24 cellular contexts compared by ENCODE assay signal in the genomic region with DNA sequence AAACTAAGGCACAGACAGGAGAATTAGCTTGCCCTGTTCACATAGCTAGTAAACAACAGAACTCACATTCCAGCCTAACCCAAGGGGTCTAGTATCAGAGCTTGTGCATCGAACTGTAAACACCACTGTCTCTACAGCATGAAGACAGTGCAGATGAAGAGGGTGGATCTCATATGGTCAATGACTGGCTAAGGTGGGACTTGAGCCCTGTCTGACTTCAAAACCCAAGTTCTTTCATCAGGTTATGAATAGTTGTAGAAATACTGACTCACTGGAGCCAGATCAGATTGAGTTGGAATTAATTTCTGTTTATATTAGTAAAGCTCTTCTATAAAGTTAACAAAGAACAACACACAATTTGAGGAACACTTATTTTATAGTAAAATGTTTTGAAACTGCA.
DNase-seq lines count a peak whose midpoint lies in the region; FAIRE-seq and TF ChIP-seq lines count a peak whose summit lies in the region.
"Had no signal": no experiment of that assay in that cellular context is flagged by ENCODE, and none has a peak within 500 bp of the region (broad histone marks: within the 10 kb centered on the region; RNA-seq: fewer than 3 reads in every experiment).

No MANE protein-coding gene starts in this region.

- H3K4me3 ChIP-seq in astrocyte (ENCODE audit: insufficient read depth, low read depth, low read length) = no peak overlapping the region
- H3K4me3 ChIP-seq in SK-N-SH (ENCODE audit: low read depth in 2 of 2, low read length in 1 of 2) = no peak overlapping the region
- H3K4me3 ChIP-seq: A549; BLaER1 treated with 17β-estradiol and CSF1 and Interleukin-3, amounts not matched to agents 10 nM and 100 nM had no signal

- WGBS in H9 (ENCODE audit: extremely low coverage, insufficient read length, low lambda C conversion rate) = no CpG with 5 or more reads among the region's 1 CpG
- 76% methylated on average over 1 of the region's 1 CpG for WGBS in SK-N-SH (ENCODE audit: low lambda C conversion rate)

- H3K18ac ChIP-seq in H9 (ENCODE audit: insufficient read length, low read depth, low read length) = no peak overlapping the region

- H3K23me2 ChIP-seq in H9 (ENCODE audit: insufficient read length, low read depth, low read length, poor library complexity, severe bottlenecking) = no peaks in the 10 kb centered on the region

- DNase-seq in GM19239 (ENCODE audit: insufficient read length, low spot score) = no peak
- DNase-seq in H9 = no peak
- DNase-seq in astrocyte (ENCODE audit: low read depth) = no peak
- DNase-seq in SK-N-SH = no peak
- no peak for DNase-seq in islet precursor cell
- no peak for DNase-seq in cerebellar nuclear complex (lab: John Stamatoyannopoulos, UW)
- DNase-seq: 8988T; ACHN; AML-193; BE2C; CD4-positive, alpha-beta T cell; CD8-positive, alpha-beta memory T cell; DMS 273 treated with DMSO at 0.1 percent for 48 hours; DMS53; DMS79 treated with DMSO at 0.1 percent for 48 hours; GF-D8; H7 had no signal

- no peak overlapping the region for H2BK120ac ChIP-seq in H9 (ENCODE audit: low read depth, low read length, poor library complexity, severe bottlenecking)

- no peaks in the 10 kb centered on the region for H3K36me3 ChIP-seq in astrocyte (ENCODE audit: insufficient read depth, low read length)
- no peaks in the 10 kb centered on the region for H3K36me3 ChIP-seq in SK-N-SH (replicated peaks in 1 of 2; ENCODE audit: control insufficient read depth in 1 of 2, insufficient read depth in 2 of 2, low read length in 1 of 2)
- H3K36me3 ChIP-seq: BE2C; BLaER1 treated with 17β-estradiol and CSF1 and Interleukin-3, amounts not matched to agents 10 nM and 100 nM had no signal

- no peak overlapping the region for H3K4me3 Mint-ChIP-seq in H9
- no peak overlapping the region for H3K4me3 Mint-ChIP-seq in astrocyte (ENCODE audit: unreplicated experiment)
- H3K4me3 Mint-ChIP-seq: CD14-positive monocyte; CD4-positive, alpha-beta T cell; CD8-positive, alpha-beta memory T cell had no signal

- H3K9me2 ChIP-seq in SK-N-SH = no peaks in the 10 kb centered on the region

- H2BK12ac ChIP-seq in H9 (ENCODE audit: insufficient read length, low read depth, low read length) = no peak overlapping the region

- FAIRE-seq in GM19239 (lab: Jason Lieb, UNC) = peak; percentile 21
- peak; percentile 13 for FAIRE-seq in astrocyte (lab: Jason Lieb, UNC)
- FAIRE-seq: A549, D721Med, GM12891, GM18507, H1 had no signal

- no peak overlapping the region; the same call in 1 of the 2 replicates for H3K14ac ChIP-seq in H9 (ENCODE audit: insufficient read depth, low read length)

- H3K9ac ChIP-seq in H9 (ENCODE audit: extremely low read depth, insufficient read length, low read length) = no peak overlapping the region
- no peak overlapping the region for H3K9ac ChIP-seq in astrocyte (ENCODE audit: low read length)
- no peak overlapping the region for H3K9ac ChIP-seq in SK-N-SH
- H3K9ac ChIP-seq: BLaER1 treated with 17β-estradiol and CSF1 and Interleukin-3, amounts not matched to agents 10 nM and 100 nM had no signal

- H3K27me3 Mint-ChIP-seq in H9 (ENCODE audit: low read depth) (no peaks in the 10 kb centered on the region), astrocyte (ENCODE audit: low read depth, unreplicated experiment) (peaks cover 2% of the 10 kb centered on the region)
- H3K27me3 Mint-ChIP-seq: CD4-positive, alpha-beta T cell had no signal

- H2BK15ac ChIP-seq in H9 (ENCODE audit: low read depth, low read length) = 0 out of 2 replicates have a peak overlapping the region, but pooled peaks have one; percentile 89

- no peak overlapping the region for H3K4ac ChIP-seq in H9 (ENCODE audit: low read depth, low read length)

- no peak overlapping the region for H3T11ph ChIP-seq in H9 (ENCODE audit: low read length)

- H4K8ac ChIP-seq in H9 (replicated peaks; ENCODE audit: insufficient read length, low read depth, low read length) = no peak overlapping the region

- no peak overlapping the region for H2AFZ ChIP-seq in H9 (ENCODE audit: low read length)
- no peak overlapping the region for H2AFZ ChIP-seq in astrocyte (ENCODE audit: low read depth, low read length)
- H2AFZ ChIP-seq in SK-N-SH (ENCODE audit: low read depth) = no peak overlapping the region

- H2BK5ac ChIP-seq in H9 (ENCODE audit: insufficient read length, low read length) = no peak overlapping the region

- no peaks in the 10 kb centered on the region for H3K9me3 ChIP-seq in H9 (ENCODE audit: control insufficient read depth, low read depth, low read length)
- H3K9me3 ChIP-seq in astrocyte (ENCODE audit: insufficient read depth, low read depth, low read length) = no peaks in the 10 kb centered on the region
- no peaks in the 10 kb centered on the region for H3K9me3 ChIP-seq in SK-N-SH
- H3K9me3 ChIP-seq: A549; BE2C; BLaER1 treated with 17β-estradiol and CSF1 and Interleukin-3, amounts not matched to agents 10 nM and 100 nM had no signal

- H3K79me1 ChIP-seq in H9 (ENCODE audit: insufficient read depth, low read depth, low read length, poor library complexity, severe bottlenecking) = no peaks in the 10 kb centered on the region

- CTCF ChIA-PET in SK-N-SH (lab: Yijun Ruan, JAX) = interaction anchor here (1.3 kb wide), 1 partner anchor 11 kb away, joined by 3 read pairs; no protein-coding TSS in a partner anchor

- no peak for TF ChIP-seq RAD21 in SK-N-SH (IDR thresholded peaks at IDR 0.05; ENCODE audit: low read length)

- H4K20me1 ChIP-seq in H9 (ENCODE audit: control insufficient read depth, insufficient read depth, insufficient read length) (no peaks in the 10 kb centered on the region), astrocyte (ENCODE audit: insufficient read depth, low read length) (no peaks in the 10 kb centered on the region), SK-N-SH (ENCODE audit: insufficient read depth) (no peaks in the 10 kb centered on the region)
- H4K20me1 ChIP-seq: BLaER1 treated with 17β-estradiol and CSF1 and Interleukin-3, amounts not matched to agents 10 nM and 100 nM had no signal

- no peaks in the 10 kb centered on the region for H3F3A ChIP-seq in SK-N-SH (replicated peaks; ENCODE audit: insufficient read depth)

- H3K9me3 Mint-ChIP-seq in H9 (no peaks in the 10 kb centered on the region), astrocyte (ENCODE audit: unreplicated experiment) (no peaks in the 10 kb centered on the region)
- H3K9me3 Mint-ChIP-seq: CD4-positive, alpha-beta T cell; CD8-positive, alpha-beta memory T cell had no signal

- no peaks in the 10 kb centered on the region for H3K27me3 ChIP-seq in H9 (ENCODE audit: insufficient read depth, low read length)
- H3K27me3 ChIP-seq in astrocyte (ENCODE audit: insufficient read depth, low read length) = no peaks in the 10 kb centered on the region
- H3K27me3 ChIP-seq in SK-N-SH (ENCODE audit: insufficient read depth) = no peaks in the 10 kb centered on the region
- H3K27me3 ChIP-seq: BE2C; BLaER1 treated with 17β-estradiol and CSF1 and Interleukin-3, amounts not matched to agents 10 nM and 100 nM had no signal

- TF ChIP-seq EP300 in SK-N-SH (IDR thresholded peaks at IDR 0.05; ENCODE audit: borderline replicate concordance in 1 of 2, low read depth in 1 of 2, low read length in 1 of 2) = no peak

- TF ChIP-seq CTCF in H9 (conservative IDR thresholded peaks at IDR 0.05) (no peak), astrocyte (IDR thresholded peaks at IDR 0.05; ENCODE audit: insufficient read depth, low read depth, low read length) (no peak), SK-N-SH (IDR thresholded peaks at IDR 0.05) (no peak)

- no peaks in the 10 kb centered on the region for H3K36me3 Mint-ChIP-seq in H9 (ENCODE audit: insufficient read depth in 1 of 3, low read depth in 3 of 3)
- no peaks in the 10 kb centered on the region for H3K36me3 Mint-ChIP-seq in astrocyte (ENCODE audit: low read depth, unreplicated experiment)
- H3K36me3 Mint-ChIP-seq: CD14-positive monocyte; CD8-positive, alpha-beta memory T cell had no signal

- H3K4me1 Mint-ChIP-seq in H9 (no peaks in the 10 kb centered on the region), astrocyte (ENCODE audit: low read depth, unreplicated experiment) (peaks cover 10% of the 10 kb centered on the region)
- H3K4me1 Mint-ChIP-seq: CD8-positive, alpha-beta memory T cell had no signal

- POLR2A ChIA-PET in SK-N-SH (lab: Yijun Ruan, JAX) = no interaction called here

- H3K27ac ChIP-seq in H9 (ENCODE audit: insufficient read length, low read depth, low read length) = no peak overlapping the region
- H3K27ac ChIP-seq in astrocyte (ENCODE audit: low read depth, low read length) = no peak overlapping the region
- H3K27ac ChIP-seq in SK-N-SH (ENCODE audit: low read depth in 2 of 2, low read length in 1 of 2) = no peak overlapping the region
- H3K27ac ChIP-seq: A549; BLaER1 treated with 17β-estradiol and CSF1 and Interleukin-3, amounts not matched to agents 10 nM and 100 nM had no signal

- H3K4me1 ChIP-seq in H9 (ENCODE audit: insufficient read depth, low read length) (no peaks in the 10 kb centered on the region), astrocyte (ENCODE audit: insufficient read depth, low read length) (no peaks in the 10 kb centered on the region), SK-N-SH (ENCODE audit: control insufficient read depth in 1 of 2, insufficient read depth in 2 of 2, low read depth in 1 of 2, low read length in 1 of 2) (no peaks in the 10 kb centered on the region)
- H3K4me1 ChIP-seq: A549; BE2C; BLaER1 treated with 17β-estradiol and CSF1 and Interleukin-3, amounts not matched to agents 10 nM and 100 nM had no signal

- no peaks in the 10 kb centered on the region for H3K79me2 ChIP-seq in H9 (ENCODE audit: insufficient read depth, low read length)
- no peaks in the 10 kb centered on the region for H3K79me2 ChIP-seq in astrocyte (ENCODE audit: insufficient read depth, low read length)
- H3K79me2 ChIP-seq in SK-N-SH (ENCODE audit: insufficient read depth) = no peaks in the 10 kb centered on the region

- H2AK5ac ChIP-seq in H9 (ENCODE audit: insufficient read length, low read length) = no peak overlapping the region

- no peak overlapping the region for H3K4me2 ChIP-seq in H9 (ENCODE audit: insufficient read depth, insufficient read length, low read length)
- no peak overlapping the region for H3K4me2 ChIP-seq in astrocyte (ENCODE audit: low read length)
- no peak overlapping the region for H3K4me2 ChIP-seq in SK-N-SH
- H3K4me2 ChIP-seq: A549; BLaER1 treated with 17β-estradiol and CSF1 and Interleukin-3, amounts not matched to agents 10 nM and 100 nM had no signal

- no peak overlapping the region for H2BK20ac ChIP-seq in H9 (ENCODE audit: low read depth, low read length, poor library complexity, severe bottlenecking)

- H3K56ac ChIP-seq in H9 (ENCODE audit: insufficient read length, low read depth, low read length) = no peak overlapping the region

- H3K27ac Mint-ChIP-seq in H9 (no peak overlapping the region), astrocyte (ENCODE audit: unreplicated experiment) (no peak overlapping the region)
- H3K27ac Mint-ChIP-seq: CD14-positive monocyte; CD4-positive, alpha-beta T cell; CD8-positive, alpha-beta memory T cell had no signal

- no peak overlapping the region for H4K91ac ChIP-seq in H9 (ENCODE audit: insufficient read length, low read depth, low read length)

- H3K23ac ChIP-seq in H9 (ENCODE audit: insufficient read length, low read depth, low read length) = no peak overlapping the region

- no peak overlapping the region for H4K5ac ChIP-seq in H9 (ENCODE audit: insufficient read length, low read depth, low read length)
